ENCODE assay signal across 23 cellular contexts in the genomic region with DNA sequence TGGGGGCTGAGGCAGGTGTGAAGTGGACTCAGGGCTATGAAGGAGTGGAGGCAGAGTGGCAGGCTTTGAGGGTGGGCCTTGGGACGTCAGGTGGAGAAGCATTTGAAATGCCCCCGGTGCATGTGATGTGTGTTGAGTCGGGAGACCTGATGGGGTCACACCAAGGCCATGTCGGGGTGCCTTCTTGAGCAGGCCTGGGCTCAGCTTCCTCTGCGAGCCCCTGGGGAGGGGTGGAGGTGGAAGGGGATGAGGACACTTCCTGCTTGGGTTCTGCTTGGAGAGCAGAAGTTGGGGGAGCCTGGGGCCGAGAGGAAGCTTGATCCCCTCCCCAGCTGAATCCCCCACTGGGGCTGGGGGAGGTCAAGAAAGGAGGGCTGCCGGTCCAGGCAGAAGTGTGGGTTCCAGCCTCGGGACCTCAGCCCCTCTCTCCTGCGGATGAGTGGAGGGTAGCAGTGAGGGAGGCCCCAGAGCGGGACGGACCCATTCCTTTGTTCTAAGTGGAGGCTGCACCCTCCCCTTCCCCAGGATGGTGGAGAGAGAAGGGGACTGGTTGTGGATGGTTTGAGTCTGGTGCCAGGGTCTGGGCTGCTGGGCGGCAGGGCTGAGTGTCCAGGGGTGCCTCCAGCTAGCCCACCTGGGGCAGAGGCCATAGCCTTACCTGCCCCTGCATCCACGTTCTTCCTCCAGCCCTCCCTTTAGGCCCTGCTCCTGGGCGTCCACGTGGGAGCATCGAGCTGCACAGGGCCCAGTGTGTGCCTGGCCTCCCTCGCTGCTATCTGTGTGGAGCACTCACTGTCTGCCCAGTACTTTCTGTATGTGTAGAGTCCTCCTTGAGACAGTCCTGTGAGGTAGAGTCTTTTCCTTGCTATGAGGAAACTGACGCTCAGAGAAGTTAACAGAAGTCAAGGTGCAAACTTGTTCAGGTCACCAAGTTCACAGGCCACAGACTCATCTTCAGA. TPM values are rescaled to one million over a fixed set of nuclear protein-coding genes. Genes with fewer than 3 reads are reported as not detected.
DNase-seq lines count a peak whose midpoint lies in the region; ATAC-seq lines count a peak whose summit lies in the region.
"Had no signal": no experiment of that assay in that cellular context is flagged by ENCODE, and none has a peak within 500 bp of the region (broad histone marks: within the 10 kb centered on the region; RNA-seq: fewer than 3 reads in every experiment).

No MANE protein-coding gene starts in this region.

- H3K27ac Mint-ChIP-seq in effector memory CD8-positive, alpha-beta T cell = peak overlapping the region; percentile 67 to 80
- H3K27ac Mint-ChIP-seq in stimulated activated effector memory CD8-positive, alpha-beta T cell treated with anti-CD3 and anti-CD28 coated beads, Interleukin-12 subunit alpha, Interleukin-12 subunit beta, amount 100 ng/mL, for 72 hours = peak overlapping the region; percentile 43
- H3K27ac Mint-ChIP-seq: activated CD4-positive, alpha-beta T cell treated with anti-CD3 and anti-CD28 coated beads, Interleukin-2, amount 10 ng/mL, durations not matched to agents 24 days and 14 days; activated naive CD4-positive, alpha-beta T cell treated with anti-CD3 and anti-CD28 coated beads for 36 hours had no signal

- no peaks in the 10 kb centered on the region for H3K27me3 Mint-ChIP-seq in effector memory CD8-positive, alpha-beta T cell
- H3K27me3 Mint-ChIP-seq: CD4-positive, alpha-beta memory T cell had no signal

- H3K9me3 Mint-ChIP-seq in effector memory CD8-positive, alpha-beta T cell = no peaks in the 10 kb centered on the region
- H3K9me3 Mint-ChIP-seq in stimulated activated effector memory CD8-positive, alpha-beta T cell treated with anti-CD3 and anti-CD28 coated beads, Interleukin-12 subunit alpha, Interleukin-12 subunit beta, amount 100 ng/mL, for 72 hours = no peaks in the 10 kb centered on the region
- H3K9me3 Mint-ChIP-seq: activated CD4-positive, alpha-beta T cell treated with anti-CD3 and anti-CD28 coated beads, Interleukin-2, amount 10 ng/mL, durations not matched to agents 24 days and 14 days; activated naive CD4-positive, alpha-beta T cell treated with anti-CD3 and anti-CD28 coated beads for 36 hours; CD4-positive, alpha-beta memory T cell had no signal

- H3K4me3 Mint-ChIP-seq in effector memory CD8-positive, alpha-beta T cell = no peak overlapping the region
- no peak overlapping the region for H3K4me3 Mint-ChIP-seq in stimulated activated effector memory CD8-positive, alpha-beta T cell treated with anti-CD3 and anti-CD28 coated beads, Interleukin-12 subunit alpha, Interleukin-12 subunit beta, amount 100 ng/mL, for 72 hours
- H3K4me3 Mint-ChIP-seq: activated CD4-positive, alpha-beta T cell treated with anti-CD3 and anti-CD28 coated beads, Interleukin-2, amount 10 ng/mL, durations not matched to agents 24 days and 14 days; activated naive CD4-positive, alpha-beta T cell treated with anti-CD3 and anti-CD28 coated beads for 36 hours; CD4-positive, alpha-beta memory T cell had no signal

- ATAC-seq in Right ventricle myocardium inferior (no peak), HG03095 (IDR thresholded peaks at IDR 0.05; ENCODE audit: unreplicated experiment) (no peak)
- no peak for ATAC-seq in effector memory CD8-positive, alpha-beta T cell (replicated peaks)
- no peak for ATAC-seq in stimulated activated effector memory CD8-positive, alpha-beta T cell treated with anti-CD3 and anti-CD28 coated beads, Interleukin-12 subunit alpha, Interleukin-12 subunit beta, amount 100 ng/mL, for 72 hours
- ATAC-seq: mucosa of descending colon had no signal

- intact Hi-C loops in Right ventricle myocardium inferior (cut with DNase I) (no loop called here), cardiac septum (cut with DNase I) (no loop called here)

- H3K4me1 Mint-ChIP-seq in effector memory CD8-positive, alpha-beta T cell (ENCODE audit: low read depth in 2 of 2) = peaks cover 34 to 39% of the 10 kb centered on the region in 2 donors
- H3K4me1 Mint-ChIP-seq in stimulated activated effector memory CD8-positive, alpha-beta T cell treated with anti-CD3 and anti-CD28 coated beads, Interleukin-12 subunit alpha, Interleukin-12 subunit beta, amount 100 ng/mL, for 72 hours = peaks cover 43% of the 10 kb centered on the region

- DNase-seq in Right ventricle myocardium inferior (ENCODE audit: missing footprints) = peak; percentile 52
- DNase-seq in cardiac septum (ENCODE audit: low spot score) = no peak
- DNase-seq in NOMO-1 (lab: John Stamatoyannopoulos, UW; ENCODE audit: unreplicated experiment in 2 of 2) = peak; percentile 28 to 38
- DNase-seq in effector memory CD8-positive, alpha-beta T cell = no peak
- no peak for DNase-seq in stimulated activated effector memory CD8-positive, alpha-beta T cell treated with anti-CD3 and anti-CD28 coated beads, Interleukin-12 subunit alpha, Interleukin-12 subunit beta, amount 100 ng/mL, for 72 hours (ENCODE audit: low spot score in 2 of 2)
- DNase-seq in NCI-H187 treated with DMSO at 0.1 percent for 48 hours (lab: John Stamatoyannopoulos, UW) = no peak
- no peak for DNase-seq in hypothalamus (lab: John Stamatoyannopoulos, UW)
- DNase-seq: activated CD4-positive, alpha-beta T cell treated with anti-CD3 and anti-CD28 coated beads, Interleukin-2, amount 10 ng/mL, durations not matched to agents 24 days and 14 days; activated naive CD4-positive, alpha-beta T cell treated with anti-CD3 and anti-CD28 coated beads for 36 hours; activated T-cell treated with anti-CD3 and anti-CD28 coated beads for 4 hours; CD4-positive, alpha-beta memory T cell; colonic mucosa; glutamatergic neuron; mucosa of descending colon; NCI-H1417 treated with DMSO at 0.1 percent for 48 hours; NCI-H2171 treated with DMSO at 0.1 percent for 48 hours; NCI-H526 treated with DMSO at 0.1 percent for 48 hours; occipital lobe; OCI-M1; Right ventricle myocardium superior; T-helper 1 cell had no signal

- H3K36me3 Mint-ChIP-seq in effector memory CD8-positive, alpha-beta T cell (ENCODE audit: insufficient read depth) = peaks cover 3% of the 10 kb centered on the region
- H3K36me3 Mint-ChIP-seq in stimulated activated effector memory CD8-positive, alpha-beta T cell treated with anti-CD3 and anti-CD28 coated beads, Interleukin-12 subunit alpha, Interleukin-12 subunit beta, amount 100 ng/mL, for 72 hours = no peaks in the 10 kb centered on the region
- H3K36me3 Mint-ChIP-seq: CD4-positive, alpha-beta memory T cell had no signal

RNA-seq across cellular contexts. Expression of gene PRF1, which starts 36.7 kb away (rescaled TPM):
- total RNA-seq in Right ventricle myocardium inferior (4.3 TPM), cardiac septum (1.2 TPM)
- total RNA-seq: M059J, occipital lobe had no signal

Comparison
In these comparisons a context has a peak if more than half of its experiments do, and no peak if none do; other contexts are left out.
1. DNase-seq: peak in Right ventricle myocardium inferior (single experiment) and NOMO-1 (2 of 2); none in cardiac septum (single experiment), effector memory CD8-positive, alpha-beta T cell (0 of 3), stimulated activated effector memory CD8-positive, alpha-beta T cell treated with anti-CD3 and anti-CD28 coated beads, Interleukin-12 subunit alpha, Interleukin-12 subunit beta, amount 100 ng/mL, for 72 hours (0 of 2), NCI-H187 treated with DMSO at 0.1 percent for 48 hours (single experiment) and hypothalamus (0 of 51).